ENCODE assay signal across 8 cellular contexts in the genomic region with DNA sequence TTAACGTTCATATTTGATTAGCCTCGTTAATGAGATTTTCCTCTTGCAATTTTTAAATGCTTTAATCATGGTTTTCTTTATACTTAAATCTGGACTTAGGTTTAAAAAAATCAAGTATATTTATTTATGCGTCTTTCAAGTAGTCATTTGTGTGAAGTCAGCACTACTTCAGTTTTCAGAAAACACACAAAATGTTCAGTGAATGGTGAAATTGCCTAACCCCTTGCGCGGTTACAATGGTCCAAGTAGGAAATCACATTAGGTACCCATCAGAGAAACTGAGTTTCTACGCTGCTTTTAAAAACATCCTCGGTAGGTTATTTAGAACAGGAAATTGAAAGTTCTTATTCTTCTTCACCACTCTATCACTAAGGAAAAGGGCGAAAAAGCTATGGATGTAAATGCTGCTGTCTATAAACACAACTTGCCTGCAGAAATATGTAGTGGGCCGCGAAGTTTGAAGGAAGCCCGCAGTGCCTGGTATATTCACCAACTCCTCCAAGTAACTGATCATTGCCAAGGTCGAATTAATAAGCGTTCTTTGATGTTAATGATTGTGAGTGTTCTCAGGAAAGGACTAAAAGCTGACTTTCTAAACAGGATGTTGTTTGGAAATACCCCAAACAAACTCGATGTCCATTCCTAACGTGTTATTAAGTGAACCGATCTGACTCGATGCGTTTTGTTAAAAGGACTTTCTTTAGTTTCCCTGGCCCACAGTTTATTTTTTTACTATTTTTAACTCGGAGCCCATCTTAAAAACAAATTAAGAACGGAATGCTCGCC. TPM values are rescaled to one million over a fixed set of nuclear protein-coding genes. Genes with fewer than 3 reads are reported as not detected.
DNase-seq lines count a peak whose midpoint lies in the region; ATAC-seq and TF ChIP-seq lines count a peak whose summit lies in the region.

No MANE protein-coding gene starts in this region.

- H3K9me3 Mint-ChIP-seq in CD4-positive, alpha-beta T cell, result no peaks in the 10 kb centered on the region
- no peaks in the 10 kb centered on the region for H3K9me3 Mint-ChIP-seq in IgD-negative memory B cell
- no peaks in the 10 kb centered on the region for H3K9me3 Mint-ChIP-seq in activated naive CD8-positive, alpha-beta T cell treated with anti-CD3 and anti-CD28 coated beads for 36 hours
- no peaks in the 10 kb centered on the region for H3K9me3 Mint-ChIP-seq in stimulated activated memory B cell treated with anti-CD40 and anti-IgM and Interleukin-4, amounts not matched to agents 10 μg/mL and 1 μg/mL and 100 μg/mL, for 72 hours

- no peak for TF ChIP-seq CTCF in CD4-positive, alpha-beta T cell (IDR thresholded peaks at IDR 0.05)

- CTCF ChIA-PET in CD4-positive, alpha-beta T cell (lab: Charles Lee), result interaction anchor here (0.6 to 2.9 kb wide), 4 partner anchors 8 to 54 kb away, joined by 3 to 11 read pairs (median 7); no protein-coding TSS in a partner anchor

- H3K4me3 Mint-ChIP-seq in CD4-positive, alpha-beta T cell, result peak overlapping the region; percentile 91
- H3K4me3 Mint-ChIP-seq in IgD-negative memory B cell, result peak overlapping the region; percentile 90 to 97 (median 93)
- H3K4me3 Mint-ChIP-seq in activated naive CD8-positive, alpha-beta T cell treated with anti-CD3 and anti-CD28 coated beads for 36 hours, result peak overlapping the region; percentile 86
- peak overlapping the region; percentile 91 for H3K4me3 Mint-ChIP-seq in stimulated activated memory B cell treated with anti-CD40 and anti-IgM and Interleukin-4, amounts not matched to agents 10 μg/mL and 1 μg/mL and 100 μg/mL, for 72 hours

- peak overlapping the region; percentile 68 for H3K4me3 ChIP-seq in iPS-18c (ENCODE audit: insufficient read depth, low read depth, low read length)

- no peak for DNase-seq in CD4-positive, alpha-beta T cell
- DNase-seq in activated naive CD8-positive, alpha-beta T cell treated with anti-CD3 and anti-CD28 coated beads for 36 hours, result no peak
- no peak for DNase-seq in AG08396 (ENCODE audit: low spot score)

- peak overlapping the region; percentile 81 for H3K27ac ChIP-seq in CD4-positive, alpha-beta T cell (ENCODE audit: low read depth, low read length)

- peaks cover 14% of the 10 kb centered on the region for H3K36me3 Mint-ChIP-seq in CD4-positive, alpha-beta T cell (ENCODE audit: low read depth)
- H3K36me3 Mint-ChIP-seq in IgD-negative memory B cell, result peaks cover 2% of the 10 kb centered on the region
- H3K36me3 Mint-ChIP-seq in activated naive CD8-positive, alpha-beta T cell treated with anti-CD3 and anti-CD28 coated beads for 36 hours, result peaks cover 11% of the 10 kb centered on the region
- H3K36me3 Mint-ChIP-seq in stimulated activated memory B cell treated with anti-CD40 and anti-IgM and Interleukin-4, amounts not matched to agents 10 μg/mL and 1 μg/mL and 100 μg/mL, for 72 hours, result peaks cover 11% of the 10 kb centered on the region

- H3K27me3 Mint-ChIP-seq in CD4-positive, alpha-beta T cell, result no peaks in the 10 kb centered on the region
- no peaks in the 10 kb centered on the region for H3K27me3 Mint-ChIP-seq in IgD-negative memory B cell
- no peaks in the 10 kb centered on the region for H3K27me3 Mint-ChIP-seq in activated naive CD8-positive, alpha-beta T cell treated with anti-CD3 and anti-CD28 coated beads for 36 hours
- no peaks in the 10 kb centered on the region for H3K27me3 Mint-ChIP-seq in stimulated activated memory B cell treated with anti-CD40 and anti-IgM and Interleukin-4, amounts not matched to agents 10 μg/mL and 1 μg/mL and 100 μg/mL, for 72 hours

- ATAC-seq in CD4-positive, alpha-beta T cell (ENCODE audit: poor library complexity), result no peak
- ATAC-seq in stimulated activated memory B cell treated with anti-CD40 and anti-IgM and Interleukin-4, amounts not matched to agents 10 μg/mL and 1 μg/mL and 100 μg/mL, for 72 hours, result no peak
- ATAC-seq in GM19463 (IDR thresholded peaks at IDR 0.05; ENCODE audit: unreplicated experiment), result no peak
- no peak for ATAC-seq in HG03354 (IDR thresholded peaks at IDR 0.05; ENCODE audit: poor library complexity, severe bottlenecking, unreplicated experiment)

- H3K4me1 Mint-ChIP-seq in CD4-positive, alpha-beta T cell (ENCODE audit: low read depth), result peaks cover 67% of the 10 kb centered on the region
- peaks cover 45 to 53% (median 48%) of the 10 kb centered on the region in 3 donors for H3K4me1 Mint-ChIP-seq in IgD-negative memory B cell
- peaks cover 57% of the 10 kb centered on the region for H3K4me1 Mint-ChIP-seq in activated naive CD8-positive, alpha-beta T cell treated with anti-CD3 and anti-CD28 coated beads for 36 hours
- H3K4me1 Mint-ChIP-seq in stimulated activated memory B cell treated with anti-CD40 and anti-IgM and Interleukin-4, amounts not matched to agents 10 μg/mL and 1 μg/mL and 100 μg/mL, for 72 hours, result peaks cover 52% of the 10 kb centered on the region

- intact Hi-C loops in CD4-positive, alpha-beta T cell (cut with DNase I, micrococcal nuclease), result loop anchor here (2.0 to 5.0 kb wide), 7 partner anchors 16 to 1061 kb away; partner anchors contain the start of genes ATXN7L1 (in 2 of the 2), NAMPT (in 2 of the 2) and RINT1 (in 1 of the 2)

- peak overlapping the region; percentile 90 for H3K27ac Mint-ChIP-seq in CD4-positive, alpha-beta T cell
- peak overlapping the region; percentile 75 to 99 (median 95) for H3K27ac Mint-ChIP-seq in IgD-negative memory B cell
- peak overlapping the region; percentile 79 for H3K27ac Mint-ChIP-seq in activated naive CD8-positive, alpha-beta T cell treated with anti-CD3 and anti-CD28 coated beads for 36 hours
- peak overlapping the region; percentile 98 for H3K27ac Mint-ChIP-seq in stimulated activated memory B cell treated with anti-CD40 and anti-IgM and Interleukin-4, amounts not matched to agents 10 μg/mL and 1 μg/mL and 100 μg/mL, for 72 hours

- no peaks in the 10 kb centered on the region for H3K27me3 ChIP-seq in CD4-positive, alpha-beta T cell (ENCODE audit: control insufficient read depth, insufficient read depth, low read length)

- POLR2A ChIA-PET in CD4-positive, alpha-beta T cell (lab: Charles Lee), result interaction anchor here (0.8 to 10.6 kb wide), 20 partner anchors 8 to 1058 kb away, joined by 3 to 149 read pairs (median 6); partner anchors contain the start of genes CCDC71L, HBP1 and RINT1

- H3K9me3 ChIP-seq in CD4-positive, alpha-beta T cell (ENCODE audit: control insufficient read depth, low read length), result no peaks in the 10 kb centered on the region
- H3K9me3 ChIP-seq in iPS-18c (ENCODE audit: control insufficient read depth, insufficient read depth, low read length), result no peaks in the 10 kb centered on the region

RNA-seq across cellular contexts. Expression of gene SYPL1, which starts 1.0 kb away (rescaled TPM):
- total RNA-seq in CD4-positive, alpha-beta T cell, result 10 to 100 TPM; 51.2 to 53.1 TPM
- 200 TPM for polyA plus RNA-seq in IgD-negative memory B cell
- total RNA-seq in activated naive CD8-positive, alpha-beta T cell treated with anti-CD3 and anti-CD28 coated beads for 36 hours, result 10 to 100 TPM; 41.6 to 42.8 TPM
